In genomic region chr19:688214-688613, GRCh38 we compare ENCODE assay signal across 1 cellular context.
TF ChIP-seq lines count a peak whose summit lies in the region.

No MANE protein-coding gene starts in this region.

TF ChIP-seq in HepG2, 621 proteins besides CTCF, POLR2A, EP300 and RAD21 (continued from another document):
- TF ChIP-seq RFXAP (CRISPR knock-in tag; IDR thresholded peaks at IDR 0.05; ENCODE audit: borderline replicate concordance), result no peak
- no peak for TF ChIP-seq MLXIP (CRISPR knock-in tag; IDR thresholded peaks at IDR 0.05; ENCODE audit: borderline replicate concordance)
- no peak for TF ChIP-seq ZFP41 (CRISPR knock-in tag; IDR thresholded peaks at IDR 0.05; ENCODE audit: borderline replicate concordance)
- TF ChIP-seq ZMYM3 (CRISPR knock-in tag; IDR thresholded peaks at IDR 0.05), result peak; percentile 81
- TF ChIP-seq ZNF724P (CRISPR knock-in tag; IDR thresholded peaks at IDR 0.05; ENCODE audit: borderline replicate concordance), result no peak
- TF ChIP-seq ZNF792 (CRISPR knock-in tag; IDR thresholded peaks at IDR 0.05), result no peak
- TF ChIP-seq AGO2 (optimal IDR thresholded peaks at IDR 0.05; ENCODE audit: low read depth, low read length), result no peak
- no peak for TF ChIP-seq BORCS8-MEF2B (CRISPR knock-in tag; IDR thresholded peaks at IDR 0.05)
- TF ChIP-seq TRIM22 (IDR thresholded peaks at IDR 0.05), result no peak
- TF ChIP-seq SETDB1 (CRISPR knock-in tag; IDR thresholded peaks at IDR 0.05; ENCODE audit: borderline replicate concordance), result no peak
- TF ChIP-seq HOXA3 (CRISPR knock-in tag; IDR thresholded peaks at IDR 0.05), result no peak
- TF ChIP-seq ZNF121 (CRISPR knock-in tag; IDR thresholded peaks at IDR 0.05), result 0 out of 2 replicates have a peak, but pooled peaks have one; percentile 47
- no peak for TF ChIP-seq SRSF1 (optimal IDR thresholded peaks at IDR 0.05; ENCODE audit: low read depth, low read length)
- no peak for TF ChIP-seq EZH2 (conservative IDR thresholded peaks at IDR 0.05; ENCODE audit: low read depth, low read length)
- TF ChIP-seq BATF2 (CRISPR knock-in tag; IDR thresholded peaks at IDR 0.05), result no peak
- no peak for TF ChIP-seq TFAP4 (IDR thresholded peaks at IDR 0.05; ENCODE audit: borderline replicate concordance, low read depth)
- no peak for TF ChIP-seq FLYWCH1 (CRISPR knock-in tag; IDR thresholded peaks at IDR 0.05)
- no peak for TF ChIP-seq MTF1 (CRISPR knock-in tag; IDR thresholded peaks at IDR 0.05)
- no peak for TF ChIP-seq PHF20 (CRISPR knock-in tag; IDR thresholded peaks at IDR 0.05)
- no peak for TF ChIP-seq RARA (CRISPR knock-in tag; IDR thresholded peaks at IDR 0.05)
- no peak for TF ChIP-seq TRIM24 (CRISPR knock-in tag; IDR thresholded peaks at IDR 0.05)
- no peak for TF ChIP-seq ZNF496 (CRISPR knock-in tag; IDR thresholded peaks at IDR 0.05; ENCODE audit: insufficient replicate concordance)
- no peak for TF ChIP-seq HOXD1 (CRISPR knock-in tag; IDR thresholded peaks at IDR 0.05)
- TF ChIP-seq SALL1 (CRISPR knock-in tag; IDR thresholded peaks at IDR 0.05), result no peak
- no peak for TF ChIP-seq POLR2AphosphoS2 (IDR thresholded peaks at IDR 0.05; ENCODE audit: low read depth, low read length)
- no peak for TF ChIP-seq ZNF790 (CRISPR knock-in tag; IDR thresholded peaks at IDR 0.05; ENCODE audit: borderline replicate concordance)
- no peak for TF ChIP-seq FOSL2 (CRISPR knock-in tag; IDR thresholded peaks at IDR 0.05)
- TF ChIP-seq ZBTB2 (CRISPR knock-in tag; IDR thresholded peaks at IDR 0.05; ENCODE audit: low read depth), result no peak
- no peak for TF ChIP-seq SRSF9 (IDR thresholded peaks at IDR 0.05; ENCODE audit: borderline replicate concordance, insufficient read depth, low read depth, low read length, poor library complexity, severe bottlenecking)
- no peak for TF ChIP-seq ZNF337 (CRISPR knock-in tag; IDR thresholded peaks at IDR 0.05; ENCODE audit: borderline replicate concordance, low read depth)
- peak; percentile 57; the same call in 1 of the 2 replicates for TF ChIP-seq CEBPB (IDR thresholded peaks at IDR 0.05; ENCODE audit: borderline replicate concordance, low read depth, low read length)
- no peak for TF ChIP-seq ZNF672 (CRISPR knock-in tag; IDR thresholded peaks at IDR 0.05)
- TF ChIP-seq RXRB (CRISPR knock-in tag; IDR thresholded peaks at IDR 0.05; ENCODE audit: borderline replicate concordance), result no peak
- TF ChIP-seq CEBPG (CRISPR knock-in tag; IDR thresholded peaks at IDR 0.05), result peak; percentile 57; the same call in 1 of the 2 replicates
- TF ChIP-seq ZNF547 (CRISPR knock-in tag; IDR thresholded peaks at IDR 0.05), result no peak
- peak; percentile 94 for TF ChIP-seq ZNF770 (CRISPR knock-in tag; IDR thresholded peaks at IDR 0.05)
- TF ChIP-seq RBM22 (optimal IDR thresholded peaks at IDR 0.05; ENCODE audit: low read length), result no peak
- TF ChIP-seq ZNF841 (CRISPR knock-in tag; IDR thresholded peaks at IDR 0.05; ENCODE audit: borderline replicate concordance), result no peak
- no peak for TF ChIP-seq ZNF142 (CRISPR knock-in tag; IDR thresholded peaks at IDR 0.05)
- TF ChIP-seq ZMAT5 (CRISPR knock-in tag; IDR thresholded peaks at IDR 0.05; ENCODE audit: borderline replicate concordance, low read depth), result no peak
- no peak for TF ChIP-seq BRCA1 (CRISPR knock-in tag; IDR thresholded peaks at IDR 0.05)
- no peak for TF ChIP-seq HMG20A (CRISPR knock-in tag; IDR thresholded peaks at IDR 0.05; ENCODE audit: borderline replicate concordance)
